31 cellular contexts compared by ENCODE assay signal in the genomic region with DNA sequence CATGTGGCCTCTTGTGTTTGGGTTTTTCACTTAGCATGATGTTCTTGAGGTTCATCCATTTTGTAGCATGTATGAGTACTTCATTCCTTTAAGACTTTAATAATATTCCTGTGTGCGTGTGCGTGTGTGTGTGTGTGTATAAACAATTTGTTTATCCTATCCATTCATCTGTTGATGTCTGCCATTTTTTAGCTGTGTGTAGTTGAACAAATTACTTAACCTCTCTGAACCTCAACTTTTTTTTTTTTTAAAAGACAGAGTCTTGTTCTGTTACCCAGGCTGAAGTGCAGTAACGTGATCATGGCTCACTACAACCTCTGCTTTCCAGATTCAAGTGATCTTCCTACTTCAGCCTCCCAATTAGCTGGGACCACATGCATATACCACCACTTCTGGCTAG.
"Had no signal": no experiment of that assay in that cellular context is flagged by ENCODE, and none has a peak within 500 bp of the region (broad histone marks: within the 10 kb centered on the region; RNA-seq: fewer than 3 reads in every experiment).

No MANE protein-coding gene starts in this region.

- H3K4me1 ChIP-seq: neural progenitor cell, parathyroid adenoma, psoas muscle, right lobe of liver, spleen, suprapubic skin, testis, tibial artery, transverse colon, upper lobe of right lung, uterus had no signal

- H3K9ac ChIP-seq: neural progenitor cell, parathyroid adenoma had no signal

- H3K4me3 Mint-ChIP-seq: naive thymus-derived CD8-positive, alpha-beta T cell; natural killer cell treated with Interleukin-12 subunit alpha and Interleukin-12 subunit beta and Interleukin-15 and Interleukin-18, amount 100 ng/mL, for 72 hours; neural progenitor cell; stimulated activated memory B cell treated with anti-CD40 and anti-IgM and Interleukin-4, amounts not matched to agents 10 μg/mL and 1 μg/mL and 100 μg/mL, for 72 hours; stimulated activated naive CD8-positive, alpha-beta T cell treated with anti-CD3 and anti-CD28 coated beads, Interleukin-15, amount 100 ng/mL, for 72 hours; type B pancreatic cell had no signal

- H3K27ac Mint-ChIP-seq: natural killer cell treated with Interleukin-12 subunit alpha and Interleukin-12 subunit beta and Interleukin-15 and Interleukin-18, amount 100 ng/mL, for 72 hours; neural progenitor cell; progenitor cell of endocrine pancreas; stimulated activated memory B cell treated with anti-CD40 and anti-IgM and Interleukin-4, amounts not matched to agents 10 μg/mL and 1 μg/mL and 100 μg/mL, for 72 hours; stimulated activated naive CD8-positive, alpha-beta T cell treated with anti-CD3 and anti-CD28 coated beads, Interleukin-15, amount 100 ng/mL, for 72 hours; type B pancreatic cell had no signal

- DNase-seq: naive thymus-derived CD8-positive, alpha-beta T cell; occipital lobe; ovary; posterior cingulate gyrus; psoas muscle; right cardiac atrium; right lobe of liver; spleen; stimulated activated CD4-positive, alpha-beta T cell treated with anti-CD3 and anti-CD28 coated beads, Interleukin-12 subunit alpha, Interleukin-12 subunit beta, amount 100 ng/mL, for 4 hours; stimulated activated CD4-positive, alpha-beta T cell treated with anti-CD3 and anti-CD28 coated beads, Interleukin-1b, Interleukin-23, amount 100 ng/mL, for 48 hours; stimulated activated CD4-positive, alpha-beta T cell treated with anti-CD3 and anti-CD28 coated beads, Interleukin-4, amount 100 ng/mL, for 1 hour; stimulated activated CD4-positive, alpha-beta T cell treated with anti-CD3 and anti-CD28 coated beads, Interleukin-4, amount 100 ng/mL, for 4 hours; stimulated activated CD8-positive, alpha-beta memory T cell treated with anti-CD3 and anti-CD28 coated beads, Interleukin-4, amount 100 ng/mL, for 48 hours; stimulated activated naive CD4-positive, alpha-beta T cell; stimulated activated naive CD8-positive, alpha-beta T cell treated with anti-CD3 and anti-CD28 coated beads, Interleukin-15, amount 100 ng/mL, for 72 hours; stimulated activated naive CD8-positive, alpha-beta T cell treated with anti-CD3 and anti-CD28 coated beads, Interleukin-15, Interleukin-2, amounts not matched to agents 100 U/mL and 50 U/mL, for 24 hours; substantia nigra; testis; tibial artery; transverse colon; upper lobe of right lung; uterus had no signal

- H3K36me3 Mint-ChIP-seq: naive thymus-derived CD8-positive, alpha-beta T cell; natural killer cell treated with Interleukin-12 subunit alpha and Interleukin-12 subunit beta and Interleukin-15 and Interleukin-18, amount 100 ng/mL, for 72 hours; neural progenitor cell; stimulated activated memory B cell treated with anti-CD40 and anti-IgM and Interleukin-4, amounts not matched to agents 10 μg/mL and 1 μg/mL and 100 μg/mL, for 72 hours; type B pancreatic cell had no signal

- H3K4me1 Mint-ChIP-seq: naive thymus-derived CD8-positive, alpha-beta T cell; neural progenitor cell; stimulated activated memory B cell treated with anti-CD40 and anti-IgM and Interleukin-4, amounts not matched to agents 10 μg/mL and 1 μg/mL and 100 μg/mL, for 72 hours; stimulated activated naive CD8-positive, alpha-beta T cell treated with anti-CD3 and anti-CD28 coated beads, Interleukin-15, amount 100 ng/mL, for 72 hours had no signal

- H3K9me3 ChIP-seq: ovary, psoas muscle, right lobe of liver, spleen, suprapubic skin, testis, tibial artery, transverse colon, upper lobe of right lung, uterus had no signal

- H3K9me3 Mint-ChIP-seq: naive thymus-derived CD8-positive, alpha-beta T cell; natural killer cell treated with Interleukin-12 subunit alpha and Interleukin-12 subunit beta and Interleukin-15 and Interleukin-18, amount 100 ng/mL, for 72 hours; neural progenitor cell; stimulated activated memory B cell treated with anti-CD40 and anti-IgM and Interleukin-4, amounts not matched to agents 10 μg/mL and 1 μg/mL and 100 μg/mL, for 72 hours; stimulated activated naive CD8-positive, alpha-beta T cell treated with anti-CD3 and anti-CD28 coated beads, Interleukin-15, amount 100 ng/mL, for 72 hours had no signal

- H3K27ac ChIP-seq: neural progenitor cell, ovary, parathyroid adenoma, psoas muscle, right lobe of liver, skin epidermis, spleen, suprapubic skin, testis, tibial artery, transverse colon, upper lobe of right lung, uterus had no signal

- ATAC-seq: naive thymus-derived CD8-positive, alpha-beta T cell; natural killer cell treated with Interleukin-12 subunit alpha and Interleukin-12 subunit beta and Interleukin-15 and Interleukin-18, amount 100 ng/mL, for 72 hours; psoas muscle; right cardiac atrium; right lobe of liver; stimulated activated memory B cell treated with anti-CD40 and anti-IgM and Interleukin-4, amounts not matched to agents 10 μg/mL and 1 μg/mL and 100 μg/mL, for 72 hours; stimulated activated naive CD8-positive, alpha-beta T cell treated with anti-CD3 and anti-CD28 coated beads, Interleukin-15, amount 100 ng/mL, for 72 hours; stimulated activated naive CD8-positive, alpha-beta T cell treated with anti-CD3 and anti-CD28 coated beads, Interleukin-15, Interleukin-2, amounts not matched to agents 100 U/mL and 50 U/mL, for 24 hours; upper lobe of right lung had no signal

- H3K27me3 ChIP-seq: neural progenitor cell, ovary, right lobe of liver, suprapubic skin, testis, tibial artery, transverse colon, upper lobe of right lung, uterus had no signal

- H3K36me3 ChIP-seq: neural progenitor cell, ovary, right lobe of liver, spleen, suprapubic skin, tibial artery, transverse colon, upper lobe of right lung, uterus had no signal

- H3K4me2 ChIP-seq: neural progenitor cell, smooth muscle cell had no signal

- H3K27me3 Mint-ChIP-seq: progenitor cell of endocrine pancreas, type B pancreatic cell had no signal

- H2AFZ ChIP-seq: neural progenitor cell, parathyroid adenoma had no signal

- H3K79me2 ChIP-seq: parathyroid adenoma had no signal

- H3K4me3 ChIP-seq: neural progenitor cell, ovary, psoas muscle, right lobe of liver, skin epidermis, smooth muscle cell, spleen, suprapubic skin, testis, tibial artery, transverse colon, upper lobe of right lung, uterus had no signal
